Comparison of ENCODE assay signal across 25 cellular contexts in the genomic region with DNA sequence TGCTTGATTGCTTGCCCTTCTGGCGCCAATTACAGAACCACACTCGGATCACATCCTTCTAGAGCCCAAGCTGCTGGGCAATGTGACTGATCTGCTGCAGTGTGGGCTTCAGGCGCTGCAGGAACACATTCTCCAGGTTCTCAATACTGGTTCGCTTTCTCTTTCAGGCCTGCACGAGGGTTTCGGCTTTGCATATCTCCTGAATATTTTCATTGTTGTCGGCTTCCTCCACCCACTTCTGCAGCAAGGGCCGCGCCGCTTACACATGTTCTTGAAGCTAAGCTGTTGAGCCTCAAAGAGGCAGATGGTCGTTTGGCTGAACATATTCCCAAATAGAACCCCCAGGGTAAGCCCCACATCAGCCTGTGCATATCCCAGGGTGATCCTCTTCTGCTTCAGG.
"Had no signal": no experiment of that assay in that cellular context is flagged by ENCODE, and none has a peak within 500 bp of the region (broad histone marks: within the 10 kb centered on the region; RNA-seq: fewer than 3 reads in every experiment).

No MANE protein-coding gene starts in this region.

- H3K4me3 Mint-ChIP-seq: activated CD4-positive, alpha-beta memory T cell treated with anti-CD3 and anti-CD28 coated beads, Interleukin-2, amount 10 ng/mL, durations not matched to agents 7 days and 5 days; activated CD4-positive, alpha-beta T cell treated with anti-CD3 and anti-CD28 coated beads for 36 hours; activated naive CD8-positive, alpha-beta T cell treated with anti-CD3 and anti-CD28 coated beads, Interleukin-2, amount 10 ng/mL, durations not matched to agents 7 days and 5 days; activated T-cell treated with anti-CD3 and anti-CD28 coated beads, Interleukin-2, amount 50 U/mL, for 72 hours had no signal

- H3K9me3 Mint-ChIP-seq: activated T-cell treated with anti-CD3 and anti-CD28 coated beads, Interleukin-2, amount 50 U/mL, for 72 hours had no signal

- DNase-seq: activated CD4-positive, alpha-beta memory T cell treated with anti-CD3 and anti-CD28 coated beads, Interleukin-2, amount 10 ng/mL, durations not matched to agents 7 days and 5 days; activated CD4-positive, alpha-beta T cell treated with anti-CD3 and anti-CD28 coated beads for 36 hours; activated CD4-positive, alpha-beta T cell treated with anti-CD3 and anti-CD28 coated beads, Interleukin-2, amount 50 U/mL, for 1 hour; activated CD8-positive, alpha-beta memory T cell treated with anti-CD3 and anti-CD28 coated beads, Interleukin-2, amount 50 U/mL, for 4 hours; activated gamma-delta T cell treated with Interleukin-2 at 50 U/mL for 16 hours; activated naive CD4-positive, alpha-beta T cell treated with anti-CD3 and anti-CD28 coated beads, Interleukin-2, amount 50 U/mL, for 16 hours; activated naive CD8-positive, alpha-beta T cell treated with anti-CD3 and anti-CD28 coated beads, Interleukin-2, amount 10 ng/mL, durations not matched to agents 7 days and 5 days; activated T-cell treated with anti-CD3 and anti-CD28 coated beads, Interleukin-2, amount 50 U/mL, for 72 hours; adrenal gland; cerebellar nuclear complex; KG1; NCI-H1092 treated with DMSO at 0.1 percent for 48 hours; NCI-H1417 treated with DMSO at 0.1 percent for 48 hours; NCI-H1694; NCI-H2029; NCI-H2107; NCI-H345; NCI-H510A treated with DMSO at 0.1 percent for 48 hours; NCI-H748 treated with DMSO at 0.1 percent for 48 hours; OCI-M1; RPMI8226; T-helper 1 cell had no signal

- H3K4me1 ChIP-seq: adrenal gland had no signal

- H3K27me3 ChIP-seq: adrenal gland had no signal

- H3K4me1 Mint-ChIP-seq: activated CD4-positive, alpha-beta memory T cell treated with anti-CD3 and anti-CD28 coated beads, Interleukin-2, amount 10 ng/mL, durations not matched to agents 7 days and 5 days; activated CD4-positive, alpha-beta T cell treated with anti-CD3 and anti-CD28 coated beads for 36 hours had no signal

- H3K9me3 ChIP-seq: adrenal gland had no signal

- H3K27ac ChIP-seq: adrenal gland, SK-N-MC, VCaP had no signal

- H3K27me3 Mint-ChIP-seq: activated CD4-positive, alpha-beta memory T cell treated with anti-CD3 and anti-CD28 coated beads, Interleukin-2, amount 10 ng/mL, durations not matched to agents 7 days and 5 days; activated CD4-positive, alpha-beta T cell treated with anti-CD3 and anti-CD28 coated beads for 36 hours; activated naive CD8-positive, alpha-beta T cell treated with anti-CD3 and anti-CD28 coated beads, Interleukin-2, amount 10 ng/mL, durations not matched to agents 7 days and 5 days had no signal

- H3K27ac Mint-ChIP-seq: activated CD4-positive, alpha-beta memory T cell treated with anti-CD3 and anti-CD28 coated beads, Interleukin-2, amount 10 ng/mL, durations not matched to agents 7 days and 5 days; activated CD4-positive, alpha-beta T cell treated with anti-CD3 and anti-CD28 coated beads for 36 hours; activated naive CD8-positive, alpha-beta T cell treated with anti-CD3 and anti-CD28 coated beads, Interleukin-2, amount 10 ng/mL, durations not matched to agents 7 days and 5 days; activated T-cell treated with anti-CD3 and anti-CD28 coated beads, Interleukin-2, amount 50 U/mL, for 72 hours; activated T-helper 2 cell treated with anti-CD3 and anti-CD28 coated beads, Interferon-gamma antibody, Interleukin-2, Interleukin-4, amounts not matched to agents 10 μg/mL and 5 μg/mL and 100 μg/mL, durations not matched to agents 14 hours and 24 hours and 36 hours had no signal
